ENCODE assay signal across 1 cellular context in the genomic region with DNA sequence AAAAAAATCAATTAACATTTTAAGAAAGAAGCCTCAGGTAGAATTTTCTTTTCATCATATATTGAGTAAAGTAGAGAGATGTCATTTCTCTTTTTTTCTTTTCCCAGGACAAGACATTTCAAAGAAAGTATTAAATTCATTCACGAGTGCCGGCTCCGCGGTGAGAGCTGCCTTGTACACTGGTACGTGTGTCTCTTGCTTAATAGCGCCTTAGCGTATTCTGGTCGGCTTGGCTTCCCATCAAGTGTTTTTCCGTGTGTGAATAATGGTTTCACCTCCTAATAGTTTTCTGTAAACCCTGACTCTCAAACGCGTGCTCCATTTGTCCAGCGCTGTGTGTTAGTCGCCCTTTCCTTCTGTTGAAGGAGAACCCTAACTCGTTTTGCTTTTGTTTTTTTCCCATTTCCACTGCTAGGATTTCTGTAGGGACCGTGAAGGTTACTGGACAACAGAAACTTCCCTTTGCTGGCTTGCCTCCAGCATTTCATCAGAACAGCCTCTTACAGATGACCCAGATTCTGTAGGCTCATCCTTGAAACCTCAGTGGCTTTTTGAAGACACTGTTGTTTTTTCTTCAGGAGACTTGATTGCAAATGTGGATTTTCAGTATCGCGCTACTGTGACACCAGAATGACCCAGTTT.
TF ChIP-seq lines count a peak whose summit lies in the region.

No MANE protein-coding gene starts in this region.

TF ChIP-seq in HEK293T, 16 proteins besides CTCF, POLR2A, EP300 and RAD21:
- TF ChIP-seq, protein P1, sequence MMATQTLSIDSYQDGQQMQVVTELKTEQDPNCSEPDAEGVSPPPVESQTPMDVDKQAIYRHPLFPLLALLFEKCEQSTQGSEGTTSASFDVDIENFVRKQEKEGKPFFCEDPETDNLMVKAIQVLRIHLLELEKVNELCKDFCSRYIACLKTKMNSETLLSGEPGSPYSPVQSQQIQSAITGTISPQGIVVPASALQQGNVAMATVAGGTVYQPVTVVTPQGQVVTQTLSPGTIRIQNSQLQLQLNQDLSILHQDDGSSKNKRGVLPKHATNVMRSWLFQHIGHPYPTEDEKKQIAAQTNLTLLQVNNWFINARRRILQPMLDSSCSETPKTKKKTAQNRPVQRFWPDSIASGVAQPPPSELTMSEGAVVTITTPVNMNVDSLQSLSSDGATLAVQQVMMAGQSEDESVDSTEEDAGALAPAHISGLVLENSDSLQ (IDR thresholded peaks at IDR 0.05) = no peak
- TF ChIP-seq CTBP1 (IDR thresholded peaks at IDR 0.05; ENCODE audit: borderline replicate concordance) (no peak), SUZ12 (IDR thresholded peaks at IDR 0.05) (no peak), FOXA1 (IDR thresholded peaks at IDR 0.05) (no peak), ZNF384 (IDR thresholded peaks at IDR 0.05) (no peak), FOXK2 (IDR thresholded peaks at IDR 0.05) (no peak), FOXM1 (IDR thresholded peaks at IDR 0.05; ENCODE audit: borderline replicate concordance) (no peak)
